In genomic region chr12:116455540-116456306, GRCh38 we compare ENCODE assay signal across 8 cellular contexts.
A peak's percentile ranks its signal among the peaks of the same experiment; 100 is the strongest.
DNase-seq lines count a peak whose midpoint lies in the region; ATAC-seq and TF ChIP-seq lines count a peak whose summit lies in the region.

No MANE protein-coding gene starts in this region.

- H3K27ac ChIP-seq in OCI-LY3 (ENCODE audit: low read length), result no peak overlapping the region
- peak overlapping the region; percentile 100 for H3K27ac ChIP-seq in osteoblast (ENCODE audit: low read depth, low read length)
- H3K27ac ChIP-seq in OCI-LY7 (ENCODE audit: low read depth, low read length, poor library complexity, severe bottlenecking), result no peak overlapping the region

- H2AFZ ChIP-seq in OCI-LY3 (ENCODE audit: low read depth, low read length) (no peak overlapping the region; the same call in 1 of the 2 replicates), osteoblast (ENCODE audit: low read length) (peak overlapping the region; percentile 59), OCI-LY7 (ENCODE audit: low read length) (no peak overlapping the region)

- H3K36me3 ChIP-seq in OCI-LY3 (replicated peaks; ENCODE audit: low read depth, low read length) (no peaks in the 10 kb centered on the region), osteoblast (ENCODE audit: insufficient read depth, low read length) (no peaks in the 10 kb centered on the region), OCI-LY7 (ENCODE audit: insufficient read depth, low read length) (no peaks in the 10 kb centered on the region)

- H3K4me2 ChIP-seq in OCI-LY3 (ENCODE audit: low read length) (peak overlapping the region; percentile 64), osteoblast (ENCODE audit: insufficient read depth, low read length) (peak overlapping the region; percentile 81), OCI-LY7 (ENCODE audit: low read length) (no peak overlapping the region)

- BruUV-seq in OCI-LY7 (replicated peaks; lab: Mats Ljungman, UMichigan), result no TSS peak

- DNase-seq in DMS153 treated with DMSO at 0.1 percent for 48 hours (lab: John Stamatoyannopoulos, UW; ENCODE audit: unreplicated experiment) (peak; percentile 28), fibroblast of mammary gland (ENCODE audit: low read depth) (peak; percentile 98), osteoblast (ENCODE audit: insufficient read length, low spot score, missing footprints) (peak; percentile 85), AML-193 (lab: John Stamatoyannopoulos, UW) (no peak), OCI-LY7 (ENCODE audit: low spot score) (no peak), NCI-H128 (lab: John Stamatoyannopoulos, UW; ENCODE audit: unreplicated experiment) (no peak)

- H3K79me2 ChIP-seq in OCI-LY3 (ENCODE audit: low read length) (no peaks in the 10 kb centered on the region), osteoblast (ENCODE audit: insufficient read depth, low read length) (no peaks in the 10 kb centered on the region), OCI-LY7 (ENCODE audit: insufficient read depth, low read depth, low read length) (no peaks in the 10 kb centered on the region)

- no peak overlapping the region; the same call in 1 of the 2 replicates for H3K9ac ChIP-seq in OCI-LY3 (ENCODE audit: low read length)

- H3K9me2 ChIP-seq in OCI-LY7 (ENCODE audit: insufficient read depth, low read length), result no peaks in the 10 kb centered on the region

- POLR2A ChIA-PET in OCI-LY7 (lab: Charles Lee), result no interaction called here

- intact Hi-C loops in OCI-LY7 (cut with micrococcal nuclease; ENCODE audit: unreplicated experiment), result no loop called here

- ATAC-seq in GM19463 (IDR thresholded peaks at IDR 0.05; ENCODE audit: unreplicated experiment), result no peak

- H3K27me3 ChIP-seq in OCI-LY3 (ENCODE audit: low read depth, low read length) (peaks cover 16% of the 10 kb centered on the region), osteoblast (ENCODE audit: insufficient read depth, low read length) (no peaks in the 10 kb centered on the region)

- CTCF ChIA-PET in OCI-LY7 (lab: Charles Lee; ENCODE audit: unreplicated experiment), result no interaction called here

- no peaks in the 10 kb centered on the region for H4K20me1 ChIP-seq in OCI-LY3 (ENCODE audit: insufficient read depth, low read length)
- no peaks in the 10 kb centered on the region for H4K20me1 ChIP-seq in osteoblast (ENCODE audit: insufficient read depth, low read length)
- no peaks in the 10 kb centered on the region for H4K20me1 ChIP-seq in OCI-LY7 (ENCODE audit: insufficient read depth, low read length)

- H3K4me1 ChIP-seq in OCI-LY3 (ENCODE audit: low read length), result peaks cover 57% of the 10 kb centered on the region
- peaks cover 25% of the 10 kb centered on the region for H3K4me1 ChIP-seq in osteoblast (ENCODE audit: insufficient read depth, low read length)
- H3K4me1 ChIP-seq in OCI-LY7 (ENCODE audit: insufficient read depth, low read length, poor library complexity, severe bottlenecking), result no peaks in the 10 kb centered on the region

- TF ChIP-seq CTCF in OCI-LY3 (IDR thresholded peaks at IDR 0.05; ENCODE audit: low read depth, low read length) (no peak), fibroblast of mammary gland (conservative IDR thresholded peaks at IDR 0.05; ENCODE audit: control insufficient read depth, insufficient read depth, low read depth, low read length) (no peak), osteoblast (IDR thresholded peaks at IDR 0.05; ENCODE audit: extremely low read depth, low read depth, low read length) (no peak), OCI-LY7 (conservative IDR thresholded peaks at IDR 0.05; ENCODE audit: low read length) (no peak)

- H3K4me3 ChIP-seq in OCI-LY3 (ENCODE audit: low read length), result peak overlapping the region; percentile 38; the same call in 1 of the 2 replicates
- no peak overlapping the region for H3K4me3 ChIP-seq in fibroblast of mammary gland (ENCODE audit: control insufficient read depth, low read depth, low read length)
- peak overlapping the region; percentile 50 for H3K4me3 ChIP-seq in osteoblast (ENCODE audit: insufficient read depth, low read length)
- H3K4me3 ChIP-seq in OCI-LY7 (ENCODE audit: low read depth, low read length, poor library complexity, severe bottlenecking), result no peak overlapping the region

- no peaks in the 10 kb centered on the region for H3K9me3 ChIP-seq in OCI-LY3 (ENCODE audit: insufficient read depth, low read length)
- no peaks in the 10 kb centered on the region for H3K9me3 ChIP-seq in osteoblast (ENCODE audit: low read depth, low read length)
- no peaks in the 10 kb centered on the region for H3K9me3 ChIP-seq in OCI-LY7 (ENCODE audit: low read length)

Comparison
In these comparisons a context has a peak if more than half of its experiments do, and no peak if none do; other contexts are left out.
1. DNase-seq: peak in DMS153 treated with DMSO at 0.1 percent for 48 hours (single experiment), fibroblast of mammary gland (single experiment) and osteoblast (single experiment); none in AML-193 (0 of 2), OCI-LY7 (single experiment) and NCI-H128 (single experiment).
2. H3K4me3 ChIP-seq: peak in OCI-LY3 (single experiment) and osteoblast (single experiment); none in fibroblast of mammary gland (single experiment) and OCI-LY7 (single experiment).